Comparison of ENCODE assay signal across 1 cellular context in genomic region chr20:23361651-23362391, GRCh38.
A peak's percentile ranks its signal among the peaks of the same experiment; 100 is the strongest.
TF ChIP-seq lines count a peak whose summit lies in the region.

TSS of gene GZF1 (plus strand) at chr20:23362182. CDS start at chr20:23364384, 2,202 bp downstream.

TF ChIP-seq in HepG2, 621 proteins besides CTCF, POLR2A, EP300 and RAD21 (continued from another document and continues in another):
- TF ChIP-seq PBX2 (CRISPR knock-in tag; IDR thresholded peaks at IDR 0.05) (peak; percentile 38; the same call in 1 of the 2 replicates), ZNF432 (CRISPR knock-in tag; IDR thresholded peaks at IDR 0.05; ENCODE audit: borderline replicate concordance) (no peak), PRMT3 (CRISPR knock-in tag; IDR thresholded peaks at IDR 0.05; ENCODE audit: borderline replicate concordance, low read depth) (no peak; the same call in 1 of the 2 replicates), DMAP1 (CRISPR knock-in tag; IDR thresholded peaks at IDR 0.05) (peak; percentile 99), ERF (CRISPR knock-in tag; IDR thresholded peaks at IDR 0.05) (peak; percentile 99), HDAC6 (IDR thresholded peaks at IDR 0.05; ENCODE audit: low read depth, low read length) (no peak), CHD4 (IDR thresholded peaks at IDR 0.05; ENCODE audit: borderline replicate concordance, low read length) (no peak), ZNF564 (CRISPR knock-in tag; IDR thresholded peaks at IDR 0.05) (peak; percentile 91), ZNF768 (CRISPR knock-in tag; IDR thresholded peaks at IDR 0.05) (peak; percentile 88), NFATC3 (CRISPR knock-in tag; IDR thresholded peaks at IDR 0.05) (peak; percentile 97), ZNF430 (CRISPR knock-in tag; IDR thresholded peaks at IDR 0.05) (peak; percentile 93), NR2F6 (IDR thresholded peaks at IDR 0.05) (no peak), NR2F6 (CRISPR knock-in tag; IDR thresholded peaks at IDR 0.05) (peak; percentile 71), CSRNP2 (CRISPR knock-in tag; conservative IDR thresholded peaks at IDR 0.05; ENCODE audit: low read depth) (0 out of 2 replicates have a peak, but pooled peaks have one; percentile 54), FOXK1 (CRISPR knock-in tag; IDR thresholded peaks at IDR 0.05; ENCODE audit: borderline replicate concordance, low read depth) (peak; percentile 99), FOXJ3 (CRISPR knock-in tag; IDR thresholded peaks at IDR 0.05; ENCODE audit: borderline replicate concordance) (peak; percentile 43; the same call in 1 of the 2 replicates), NONO (IDR thresholded peaks at IDR 0.05) (no peak), NONO (CRISPR knock-in tag; conservative IDR thresholded peaks at IDR 0.05) (peak; percentile 99), ZNF549 (CRISPR knock-in tag; IDR thresholded peaks at IDR 0.05) (no peak), ZNF543 (CRISPR knock-in tag; IDR thresholded peaks at IDR 0.05) (peak; percentile 99), KDM3A (CRISPR knock-in tag; IDR thresholded peaks at IDR 0.05; ENCODE audit: low read depth) (peak; percentile 84), PITX1 (CRISPR knock-in tag; IDR thresholded peaks at IDR 0.05) (peak; percentile 83), MIER3 (CRISPR knock-in tag; IDR thresholded peaks at IDR 0.05; ENCODE audit: borderline replicate concordance) (peak; percentile 97; the same call in 1 of the 2 replicates), ZNF10 (CRISPR knock-in tag; IDR thresholded peaks at IDR 0.05; ENCODE audit: borderline replicate concordance, low read depth) (no peak), NFKBIZ (CRISPR knock-in tag; IDR thresholded peaks at IDR 0.05) (no peak; the same call in none of the 2 replicates), MTF1 (CRISPR knock-in tag; IDR thresholded peaks at IDR 0.05) (peak; percentile 78; the same call in 1 of the 2 replicates), SRSF9 (IDR thresholded peaks at IDR 0.05; ENCODE audit: borderline replicate concordance, insufficient read depth, low read depth, low read length, poor library complexity, severe bottlenecking) (no peak), HDAC2 (CRISPR knock-in tag; IDR thresholded peaks at IDR 0.05) (peak; percentile 96), ZMAT3 (CRISPR knock-in tag; conservative IDR thresholded peaks at IDR 0.05) (no peak; the same call in 1 of the 2 replicates), BRD4 (CRISPR knock-in tag; IDR thresholded peaks at IDR 0.05) (peak; percentile 99), ZNF713 (CRISPR knock-in tag; IDR thresholded peaks at IDR 0.05) (0 out of 2 replicates have a peak, but pooled peaks have one; percentile 75), ZXDC (CRISPR knock-in tag; IDR thresholded peaks at IDR 0.05) (peak; percentile 86; the same call in 1 of the 2 replicates), POLR2AphosphoS2 (IDR thresholded peaks at IDR 0.05; ENCODE audit: low read depth, low read length) (no peak), RBM39 (IDR thresholded peaks at IDR 0.05; ENCODE audit: low read depth, low read length, poor library complexity, severe bottlenecking) (peak; percentile 91), MED1 (CRISPR knock-in tag; IDR thresholded peaks at IDR 0.05) (peak; percentile 93), NFRKB (IDR thresholded peaks at IDR 0.05) (no peak), FOXA3 (CRISPR knock-in tag; IDR thresholded peaks at IDR 0.05) (peak; percentile 85), ZFP82 (CRISPR knock-in tag; IDR thresholded peaks at IDR 0.05; ENCODE audit: borderline replicate concordance) (peak; percentile 99), ZNF326 (CRISPR knock-in tag; IDR thresholded peaks at IDR 0.05; ENCODE audit: borderline replicate concordance) (peak; percentile 34; the same call in 1 of the 2 replicates), ZNF615 (CRISPR knock-in tag; IDR thresholded peaks at IDR 0.05; ENCODE audit: borderline replicate concordance) (no peak), ZNF83 (CRISPR knock-in tag; IDR thresholded peaks at IDR 0.05; ENCODE audit: borderline replicate concordance) (peak; percentile 97), FOXK2 (IDR thresholded peaks at IDR 0.05) (peak; percentile 70; the same call in 1 of the 2 replicates), ZNF234 (CRISPR knock-in tag; conservative IDR thresholded peaks at IDR 0.05) (peak; percentile 99), ZNF782 (CRISPR knock-in tag; IDR thresholded peaks at IDR 0.05; ENCODE audit: borderline replicate concordance) (peak; percentile 99), ZNF563 (CRISPR knock-in tag; IDR thresholded peaks at IDR 0.05) (peak; percentile 97), MAFG (CRISPR knock-in tag; IDR thresholded peaks at IDR 0.05) (peak; percentile 9; the same call in 1 of the 2 replicates), CEBPG (CRISPR knock-in tag; IDR thresholded peaks at IDR 0.05) (peak; percentile 100), DNMT3B (CRISPR knock-in tag; conservative IDR thresholded peaks at IDR 0.05) (peak; percentile 90), JUN (CRISPR knock-in tag; IDR thresholded peaks at IDR 0.05) (peak; percentile 96), ATRX (CRISPR knock-in tag; IDR thresholded peaks at IDR 0.05; ENCODE audit: borderline replicate concordance) (no peak), RARA (CRISPR knock-in tag; IDR thresholded peaks at IDR 0.05) (peak; percentile 69; the same call in 1 of the 2 replicates), ZBTB37 (CRISPR knock-in tag; IDR thresholded peaks at IDR 0.05) (no peak), PCBP2 (optimal IDR thresholded peaks at IDR 0.05; ENCODE audit: low read depth, low read length, poor library complexity, severe bottlenecking) (no peak), ZNF839 (CRISPR knock-in tag; IDR thresholded peaks at IDR 0.05; ENCODE audit: borderline replicate concordance) (peak; percentile 94; the same call in 1 of the 2 replicates), NAIF1 (CRISPR knock-in tag; IDR thresholded peaks at IDR 0.05; ENCODE audit: borderline replicate concordance) (peak; percentile 86; the same call in 1 of the 2 replicates), ZSCAN25 (CRISPR knock-in tag; IDR thresholded peaks at IDR 0.05) (peak; percentile 85), ZNF773 (CRISPR knock-in tag; IDR thresholded peaks at IDR 0.05; ENCODE audit: borderline replicate concordance) (peak; percentile 87; the same call in 1 of the 2 replicates), ATF7 (IDR thresholded peaks at IDR 0.05) (peak; percentile 98), ATF7 (CRISPR knock-in tag; IDR thresholded peaks at IDR 0.05) (peak; percentile 100), ZNF724P (CRISPR knock-in tag; IDR thresholded peaks at IDR 0.05; ENCODE audit: borderline replicate concordance) (peak; percentile 97), ZBTB20 (CRISPR knock-in tag; IDR thresholded peaks at IDR 0.05; ENCODE audit: borderline replicate concordance, low read depth) (peak; percentile 91), PBX3 (CRISPR knock-in tag; IDR thresholded peaks at IDR 0.05; ENCODE audit: borderline replicate concordance) (peak; percentile 32; the same call in 1 of the 2 replicates), MXI1 (IDR thresholded peaks at IDR 0.05; ENCODE audit: borderline replicate concordance, low read depth, low read length) (peak; percentile 99), GFI1 (CRISPR knock-in tag; IDR thresholded peaks at IDR 0.05; ENCODE audit: borderline replicate concordance) (peak; percentile 88; the same call in 1 of the 2 replicates), ZNF619 (CRISPR knock-in tag; IDR thresholded peaks at IDR 0.05) (peak; percentile 96; the same call in 1 of the 2 replicates), ZNF691 (CRISPR knock-in tag; IDR thresholded peaks at IDR 0.05; ENCODE audit: borderline replicate concordance, low read depth) (peak; percentile 98; the same call in 1 of the 2 replicates), ZNF577 (CRISPR knock-in tag; IDR thresholded peaks at IDR 0.05; ENCODE audit: borderline replicate concordance, low read depth) (0 out of 2 replicates have a peak, but pooled peaks have one; percentile 69), KLF9 (CRISPR knock-in tag; IDR thresholded peaks at IDR 0.05; ENCODE audit: low read depth) (peak; percentile 96), ARHGAP35 (CRISPR knock-in tag; IDR thresholded peaks at IDR 0.05; ENCODE audit: borderline replicate concordance) (peak; percentile 96), ZMYM2 (CRISPR knock-in tag; IDR thresholded peaks at IDR 0.05) (no peak; the same call in 1 of the 2 replicates), TCF7L2 (IDR thresholded peaks at IDR 0.05; ENCODE audit: low read depth, low read length) (no peak), KLF11 (CRISPR knock-in tag; IDR thresholded peaks at IDR 0.05) (peak; percentile 93), TEAD2 (CRISPR knock-in tag; IDR thresholded peaks at IDR 0.05) (no peak), ZIK1 (CRISPR knock-in tag; IDR thresholded peaks at IDR 0.05; ENCODE audit: borderline replicate concordance, low read depth) (peak; percentile 71; the same call in 1 of the 2 replicates), ZNF580 (CRISPR knock-in tag; IDR thresholded peaks at IDR 0.05; ENCODE audit: borderline replicate concordance, low read depth) (peak; percentile 99), ZBTB3 (CRISPR knock-in tag; IDR thresholded peaks at IDR 0.05; ENCODE audit: borderline replicate concordance, low read depth) (no peak; the same call in 1 of the 2 replicates), MBNL3 (CRISPR knock-in tag; conservative IDR thresholded peaks at IDR 0.05) (no peak), HNF4A (CRISPR knock-in tag; IDR thresholded peaks at IDR 0.05) (peak; percentile 43; the same call in 1 of the 2 replicates), ARNT (IDR thresholded peaks at IDR 0.05) (no peak), MTA1 (CRISPR knock-in tag; IDR thresholded peaks at IDR 0.05; ENCODE audit: borderline replicate concordance) (peak; percentile 94; the same call in 1 of the 2 replicates), SSRP1 (CRISPR knock-in tag; IDR thresholded peaks at IDR 0.05) (no peak)
